Comparison of ENCODE assay signal across 20 cellular contexts in genomic region chr10:71014021-71014782, GRCh38.
"Had no signal": no experiment of that assay in that cellular context is flagged by ENCODE, and none has a peak within 500 bp of the region (broad histone marks: within the 10 kb centered on the region; RNA-seq: fewer than 3 reads in every experiment).

No MANE protein-coding gene starts in this region.

- H3K27ac ChIP-seq: ascending aorta, neutrophil, pancreas, thyroid gland had no signal

- ATAC-seq: naive thymus-derived CD4-positive, alpha-beta T cell; pancreas had no signal

- H3K36me3 ChIP-seq: ascending aorta, neutrophil, pancreas, thyroid gland had no signal

- H3K27ac Mint-ChIP-seq: immature natural killer cell; naive thymus-derived CD4-positive, alpha-beta T cell; T-helper 1 cell treated with Interleukin-12 subunit alpha and Interleukin-12 subunit beta and Interleukin-4 antibody, amounts not matched to agents 30 μg/mL and 1 μg/mL, for 36 hours had no signal

- FAIRE-seq: frontal cortex, pancreas had no signal

- H3K4me1 ChIP-seq: ascending aorta, pancreas, thyroid gland had no signal

- H3K27me3 ChIP-seq: ascending aorta, pancreas, thyroid gland had no signal

- H3K4me3 Mint-ChIP-seq: immature natural killer cell; naive thymus-derived CD4-positive, alpha-beta T cell; T-helper 1 cell treated with Interleukin-12 subunit alpha and Interleukin-12 subunit beta and Interleukin-4 antibody, amounts not matched to agents 30 μg/mL and 1 μg/mL, for 36 hours had no signal

- H3K4me1 Mint-ChIP-seq: immature natural killer cell had no signal

- H3K9me3 ChIP-seq: ascending aorta, neutrophil, pancreas, thyroid gland had no signal

- H3K9me3 Mint-ChIP-seq: immature natural killer cell; naive thymus-derived CD4-positive, alpha-beta T cell; T-helper 1 cell treated with Interleukin-12 subunit alpha and Interleukin-12 subunit beta and Interleukin-4 antibody, amounts not matched to agents 30 μg/mL and 1 μg/mL, for 36 hours had no signal

- DNase-seq: activated CD4-positive, alpha-beta T cell treated with anti-CD3 and anti-CD28 coated beads for 1 hour; activated CD8-positive, alpha-beta memory T cell treated with anti-CD3 and anti-CD28 coated beads for 24 hours; activated CD8-positive, alpha-beta memory T cell treated with anti-CD3 and anti-CD28 coated beads, Interleukin-2, amount 50 U/mL, for 48 hours; activated effector memory CD4-positive, alpha-beta T cell treated with Interleukin-2 at 50 U/mL for 16 hours; activated naive CD4-positive, alpha-beta T cell treated with anti-CD3 and anti-CD28 coated beads, Interleukin-2, amount 50 U/mL, for 16 hours; activated T-cell treated with anti-CD3 and anti-CD28 coated beads, Interleukin-2, amount 50 U/mL, for 48 hours; cerebellar nuclear complex; cortex of kidney; head of caudate nucleus; immature natural killer cell; kidney glomerular epithelial cell; mesenchymal stem cell; naive thymus-derived CD4-positive, alpha-beta T cell; pancreas; stimulated activated naive CD4-positive, alpha-beta T cell treated with Interleukin-2 at 50 U/mL for 16 hours; thyroid gland had no signal

- H3K4me3 ChIP-seq: ascending aorta, pancreas, thyroid gland had no signal

- H3K36me3 Mint-ChIP-seq: immature natural killer cell; naive thymus-derived CD4-positive, alpha-beta T cell had no signal
